In the genomic region with DNA sequence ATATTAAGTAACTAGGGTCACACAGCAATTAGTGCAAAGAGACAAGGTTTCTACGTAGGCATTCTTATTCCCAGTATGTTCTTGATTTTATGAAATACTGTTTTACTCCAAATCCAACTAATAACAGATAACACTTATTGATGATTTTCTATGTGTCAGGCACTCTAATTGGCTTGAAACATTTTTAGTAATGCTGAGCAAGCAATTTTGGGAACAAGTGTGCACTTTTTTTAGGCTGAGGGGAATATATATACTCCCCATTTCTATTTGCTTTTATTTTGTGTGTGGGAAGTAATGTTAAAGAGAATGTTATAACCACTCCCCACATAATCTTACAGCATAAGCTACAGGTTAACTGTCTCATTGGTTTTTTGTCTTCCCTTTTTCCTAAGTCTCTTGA, we compare ENCODE assay signal across 3 cellular contexts.
TF ChIP-seq lines count a peak whose summit lies in the region.

No MANE protein-coding gene starts in this region.

TF ChIP-seq in A549, 52 proteins besides CTCF, POLR2A, EP300 and RAD21:
- TF ChIP-seq FOXS1 (CRISPR knock-in tag; IDR thresholded peaks at IDR 0.05) (no peak), FOSL2 (IDR thresholded peaks at IDR 0.05) (no peak), FOSL2 (CRISPR knock-in tag; IDR thresholded peaks at IDR 0.05) (no peak), KDM5A (IDR thresholded peaks at IDR 0.05) (no peak), CBX2 (IDR thresholded peaks at IDR 0.05; ENCODE audit: borderline replicate concordance, low read depth) (no peak), MAFK (IDR thresholded peaks at IDR 0.05; ENCODE audit: partially characterized antibody) (peak; percentile 94), MYC (IDR thresholded peaks at IDR 0.05; ENCODE audit: borderline replicate concordance, low read length) (no peak)
- TF ChIP-seq, protein P1, sequence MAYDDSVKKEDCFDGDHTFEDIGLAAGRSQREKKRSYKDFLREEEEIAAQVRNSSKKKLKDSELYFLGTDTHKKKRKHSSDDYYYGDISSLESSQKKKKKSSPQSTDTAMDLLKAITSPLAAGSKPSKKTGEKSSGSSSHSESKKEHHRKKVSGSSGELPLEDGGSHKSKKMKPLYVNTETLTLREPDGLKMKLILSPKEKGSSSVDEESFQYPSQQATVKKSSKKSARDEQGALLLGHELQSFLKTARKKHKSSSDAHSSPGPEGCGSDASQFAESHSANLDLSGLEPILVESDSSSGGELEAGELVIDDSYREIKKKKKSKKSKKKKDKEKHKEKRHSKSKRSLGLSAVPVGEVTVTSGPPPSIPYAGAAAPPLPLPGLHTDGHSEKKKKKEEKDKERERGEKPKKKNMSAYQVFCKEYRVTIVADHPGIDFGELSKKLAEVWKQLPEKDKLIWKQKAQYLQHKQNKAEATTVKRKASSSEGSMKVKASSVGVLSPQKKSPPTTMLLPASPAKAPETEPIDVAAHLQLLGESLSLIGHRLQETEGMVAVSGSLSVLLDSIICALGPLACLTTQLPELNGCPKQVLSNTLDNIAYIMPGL (CRISPR knock-in tag; IDR thresholded peaks at IDR 0.05; ENCODE audit: borderline replicate concordance): no peak

TF ChIP-seq in IMR-90, 13 proteins besides CTCF, POLR2A, EP300 and RAD21:
- no peak for TF ChIP-seq CHD1 (IDR thresholded peaks at IDR 0.05; ENCODE audit: low read depth, low read length)
- peak; percentile 96 for TF ChIP-seq MAFK (IDR thresholded peaks at IDR 0.05; ENCODE audit: low read depth, low read length)

TF ChIP-seq in H1, 55 proteins besides CTCF, POLR2A, EP300 and RAD21:
- TF ChIP-seq KDM4A (IDR thresholded peaks at IDR 0.05; ENCODE audit: low read depth, low read length, severe bottlenecking) (no peak), POLR2AphosphoS5 (IDR thresholded peaks at IDR 0.05; ENCODE audit: low read depth, low read length) (no peak), MAFK (IDR thresholded peaks at IDR 0.05; ENCODE audit: low read depth, low read length) (peak; percentile 79)
